In the genomic region with DNA sequence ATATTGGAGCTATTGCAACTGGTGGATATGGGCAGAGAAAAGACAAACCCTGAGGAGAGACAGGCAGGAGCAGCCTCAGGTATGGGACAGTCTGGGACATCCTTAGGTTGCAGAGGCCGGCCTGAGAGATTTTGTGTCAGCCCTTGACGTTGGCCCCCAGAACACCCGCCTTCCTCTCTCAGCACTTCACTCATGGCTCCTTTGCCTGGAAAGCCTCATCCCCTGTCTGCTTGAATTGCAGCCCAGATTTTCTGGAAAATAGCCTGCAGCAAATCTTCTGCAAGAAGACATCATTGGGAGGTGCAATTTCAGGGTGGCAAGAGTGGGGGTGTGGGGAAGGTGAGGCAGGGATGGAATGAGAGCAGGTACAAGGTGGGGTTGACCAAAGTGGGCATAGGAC, we compare ENCODE assay signal across 10 cellular contexts. TPM values are rescaled to one million over a fixed set of nuclear protein-coding genes. Genes with fewer than 3 reads are reported as not detected.
"Had no signal": no experiment of that assay in that cellular context is flagged by ENCODE, and none has a peak within 500 bp of the region (broad histone marks: within the 10 kb centered on the region; RNA-seq: fewer than 3 reads in every experiment).

No MANE protein-coding gene starts in this region.

- FAIRE-seq: HepG2, HTR-8/SVneo, K562 had no signal

- H3K4me3 Mint-ChIP-seq: IgD-negative memory B cell had no signal

- H3K36me3 Mint-ChIP-seq: IgD-negative memory B cell had no signal

- H3K9me3 Mint-ChIP-seq: IgD-negative memory B cell had no signal

- DNase-seq: IMR-90, KBM-7, KG1 had no signal

- H3K4me3 ChIP-seq: K562 had no signal

- H3K4me2 ChIP-seq: KMS-11 had no signal

- H3K27ac Mint-ChIP-seq: IgD-negative memory B cell had no signal

- ATAC-seq: HepG2, K562 had no signal

- H3K27ac ChIP-seq: HL-60, KMS-11 had no signal

- H3K9ac ChIP-seq: KMS-11 had no signal

RNA-seq across cellular contexts. Expression of gene FRMD4A, which starts 2.2 kb away (rescaled TPM):
- total RNA-seq: HT-29 had no signal
